8 cellular contexts compared by ENCODE assay signal in genomic region chr10:110414563-110415309, GRCh38.
A peak's percentile ranks its signal among the peaks of the same experiment; 100 is the strongest.
DNase-seq lines count a peak whose midpoint lies in the region; ATAC-seq, FAIRE-seq and TF ChIP-seq lines count a peak whose summit lies in the region.

No MANE protein-coding gene starts in this region.

- no peaks in the 10 kb centered on the region for H3K36me3 ChIP-seq in upper lobe of left lung

- H3K27ac Mint-ChIP-seq in activated naive CD4-positive, alpha-beta T cell treated with anti-CD3 and anti-CD28 coated beads, Interleukin-2, amount 10 ng/mL, durations not matched to agents 7 days and 5 days, result peak overlapping the region; percentile 88

- CTCF ChIA-PET in activated naive CD4-positive, alpha-beta T cell treated with anti-CD3 and anti-CD28 coated beads, Interleukin-2, amount 10 ng/mL, durations not matched to agents 7 days and 5 days (lab: Charles Lee), result interaction anchor here (1.0 to 3.2 kb wide), 4 partner anchors 60 to 132 kb away, joined by 3 to 21 read pairs (median 5); partner anchors contain the start of gene DUSP5

- no peak for TF ChIP-seq POLR2A in upper lobe of left lung (IDR thresholded peaks at IDR 0.05)

- no peak for FAIRE-seq in frontal cortex (lab: Jason Lieb, UNC)

- peaks cover 19 to 26% (median 23%) of the 10 kb centered on the region in 4 donors for H3K4me1 ChIP-seq in upper lobe of left lung

- TF ChIP-seq CTCF in upper lobe of left lung (IDR thresholded peaks at IDR 0.05), result no peak

- ATAC-seq in GM18909 (IDR thresholded peaks at IDR 0.05; ENCODE audit: poor library complexity, unreplicated experiment) (peak; percentile 90), HG03060 (IDR thresholded peaks at IDR 0.05; ENCODE audit: low read depth, unreplicated experiment) (peak; percentile 77), upper lobe of left lung (ENCODE audit: low FRiP score in 2 of 2) (peak; percentile 20 to 26)

- H3K4me3 ChIP-seq in upper lobe of left lung, result no peak overlapping the region

- 58 to 71% methylated on average over 9 to 10 of the region's 10 CpGs for WGBS in upper lobe of left lung, 2 donors

- H3K4me1 Mint-ChIP-seq in activated naive CD4-positive, alpha-beta T cell treated with anti-CD3 and anti-CD28 coated beads, Interleukin-2, amount 10 ng/mL, durations not matched to agents 7 days and 5 days, result peaks cover 56% of the 10 kb centered on the region

- H3K27ac ChIP-seq in upper lobe of left lung, result peak overlapping the region in 1 of 4 donors; percentile 18

- peaks cover 3% of the 10 kb centered on the region for H3K36me3 Mint-ChIP-seq in activated naive CD4-positive, alpha-beta T cell treated with anti-CD3 and anti-CD28 coated beads, Interleukin-2, amount 10 ng/mL, durations not matched to agents 7 days and 5 days

- H3K4me3 Mint-ChIP-seq in activated naive CD4-positive, alpha-beta T cell treated with anti-CD3 and anti-CD28 coated beads, Interleukin-2, amount 10 ng/mL, durations not matched to agents 7 days and 5 days, result peak overlapping the region; percentile 13

- H3K27me3 ChIP-seq in upper lobe of left lung, result no peaks in the 10 kb centered on the region

- no peaks in the 10 kb centered on the region for H3K9me3 ChIP-seq in upper lobe of left lung

- H3K27me3 Mint-ChIP-seq in activated naive CD4-positive, alpha-beta T cell treated with anti-CD3 and anti-CD28 coated beads, Interleukin-2, amount 10 ng/mL, durations not matched to agents 7 days and 5 days, result peaks cover 18% of the 10 kb centered on the region

- no peaks in the 10 kb centered on the region for H3K9me3 Mint-ChIP-seq in activated naive CD4-positive, alpha-beta T cell treated with anti-CD3 and anti-CD28 coated beads, Interleukin-2, amount 10 ng/mL, durations not matched to agents 7 days and 5 days

- DNase-seq in SIG-M5 (lab: John Stamatoyannopoulos, UW) (peak; percentile 63), mucosa of gallbladder (ENCODE audit: low spot score) (peak; percentile 56), upper lobe of left lung (peak in 1 of 2 donors; percentile 73), frontal cortex (ENCODE audit: low spot score in 2 of 2) (no peak), dedifferentiated amniotic fluid mesenchymal stem cell (ENCODE audit: extremely low spot score) (no peak)
- peak; percentile 92 for DNase-seq in activated naive CD4-positive, alpha-beta T cell treated with anti-CD3 and anti-CD28 coated beads, Interleukin-2, amount 10 ng/mL, durations not matched to agents 7 days and 5 days

- no peak for TF ChIP-seq EP300 in upper lobe of left lung (IDR thresholded peaks at IDR 0.05)

Comparison
In these comparisons a context has a peak if more than half of its experiments do, and no peak if none do; other contexts are left out.
1. ATAC-seq: peak in every context shown above with its lines; median percentile 90 in GM18909; 77 in HG03060; 23 in upper lobe of left lung.
2. DNase-seq: peak in SIG-M5 (single experiment), activated naive CD4-positive, alpha-beta T cell treated with anti-CD3 and anti-CD28 coated beads, Interleukin-2, amount 10 ng/mL, durations not matched to agents 7 days and 5 days (single experiment) and mucosa of gallbladder (single experiment); none in frontal cortex (0 of 2) and dedifferentiated amniotic fluid mesenchymal stem cell (single experiment).